ENCODE assay signal across 1 cellular context in the genomic region with DNA sequence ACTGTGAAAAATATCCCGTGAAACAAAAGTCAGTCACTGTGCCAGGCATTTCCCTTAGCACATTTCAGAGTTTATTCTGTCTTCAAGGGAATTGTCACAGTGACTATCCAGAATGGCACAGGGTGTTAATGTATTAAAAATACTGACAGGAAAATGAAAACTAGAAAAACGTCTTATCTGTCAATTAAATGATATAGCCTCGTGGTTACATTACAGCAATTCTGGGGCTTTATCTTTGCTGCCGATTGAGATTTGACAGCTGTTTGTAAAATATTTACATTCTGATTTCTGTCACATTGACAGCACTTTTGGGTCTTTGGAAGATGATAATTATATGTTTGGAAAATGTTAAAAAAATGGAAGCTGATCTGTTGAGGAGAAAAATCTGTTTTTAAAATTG.
"Had no signal": no experiment of that assay in that cellular context is flagged by ENCODE, and none has a peak within 500 bp of the region (broad histone marks: within the 10 kb centered on the region; RNA-seq: fewer than 3 reads in every experiment).

No MANE protein-coding gene starts in this region.

- H3K4me3 ChIP-seq: GM12878 had no signal

- ATAC-seq: GM12878 had no signal
